Comparison of ENCODE assay signal across 1 cellular context in genomic region chr6:25715794-25716193, GRCh38.
TF ChIP-seq lines count a peak whose summit lies in the region.

No MANE protein-coding gene starts in this region.

TF ChIP-seq in HepG2, 621 proteins besides CTCF, POLR2A, EP300 and RAD21 (continues in another document):
- TF ChIP-seq NONO (IDR thresholded peaks at IDR 0.05), result no peak
- TF ChIP-seq NONO (CRISPR knock-in tag; conservative IDR thresholded peaks at IDR 0.05), result 0 out of 2 replicates have a peak, but pooled peaks have one; percentile 24
- TF ChIP-seq MXD1 (CRISPR knock-in tag; IDR thresholded peaks at IDR 0.05), result no peak
- TF ChIP-seq TFAP4 (IDR thresholded peaks at IDR 0.05; ENCODE audit: borderline replicate concordance, low read depth), result peak; percentile 61; the same call in 1 of the 2 replicates
- peak; percentile 27; the same call in 1 of the 2 replicates for TF ChIP-seq STAG1 (CRISPR knock-in tag; IDR thresholded peaks at IDR 0.05)
- no peak for TF ChIP-seq ZNF607 (CRISPR knock-in tag; IDR thresholded peaks at IDR 0.05; ENCODE audit: borderline replicate concordance)
- TF ChIP-seq HMGA1 (CRISPR knock-in tag; conservative IDR thresholded peaks at IDR 0.05), result no peak
- TF ChIP-seq AHDC1 (CRISPR knock-in tag; IDR thresholded peaks at IDR 0.05; ENCODE audit: borderline replicate concordance), result no peak
- TF ChIP-seq POGK (CRISPR knock-in tag; conservative IDR thresholded peaks at IDR 0.05), result no peak
- TF ChIP-seq ZNF644 (CRISPR knock-in tag; IDR thresholded peaks at IDR 0.05; ENCODE audit: low read depth), result 0 out of 2 replicates have a peak, but pooled peaks have one; percentile 45
- TF ChIP-seq NCOA2 (CRISPR knock-in tag; IDR thresholded peaks at IDR 0.05), result no peak
- TF ChIP-seq FOSL1 (CRISPR knock-in tag; IDR thresholded peaks at IDR 0.05; ENCODE audit: borderline replicate concordance), result no peak
- no peak for TF ChIP-seq ZSCAN21 (CRISPR knock-in tag; IDR thresholded peaks at IDR 0.05; ENCODE audit: borderline replicate concordance)
- TF ChIP-seq KAT7 (CRISPR knock-in tag; IDR thresholded peaks at IDR 0.05; ENCODE audit: borderline replicate concordance), result no peak
- TF ChIP-seq ZBTB21 (CRISPR knock-in tag; IDR thresholded peaks at IDR 0.05), result no peak
- no peak for TF ChIP-seq GPBP1L1 (CRISPR knock-in tag; IDR thresholded peaks at IDR 0.05)
- no peak for TF ChIP-seq GTF2F1 (IDR thresholded peaks at IDR 0.05; ENCODE audit: low read length)
- no peak for TF ChIP-seq ZNF460 (CRISPR knock-in tag; IDR thresholded peaks at IDR 0.05; ENCODE audit: borderline replicate concordance)
- TF ChIP-seq HCFC1 (IDR thresholded peaks at IDR 0.05; ENCODE audit: low read depth, low read length), result no peak
- no peak for TF ChIP-seq LBX2 (CRISPR knock-in tag; IDR thresholded peaks at IDR 0.05; ENCODE audit: borderline replicate concordance)
- TF ChIP-seq MED1 (CRISPR knock-in tag; IDR thresholded peaks at IDR 0.05), result 0 out of 2 replicates have a peak, but pooled peaks have one; percentile 20
- TF ChIP-seq ZSCAN30 (CRISPR knock-in tag; IDR thresholded peaks at IDR 0.05), result no peak
- TF ChIP-seq YEATS2 (CRISPR knock-in tag; IDR thresholded peaks at IDR 0.05; ENCODE audit: borderline replicate concordance), result no peak
- TF ChIP-seq ERF (CRISPR knock-in tag; IDR thresholded peaks at IDR 0.05), result 0 out of 2 replicates have a peak, but pooled peaks have one; percentile 15
- no peak for TF ChIP-seq NR2F1 (CRISPR knock-in tag; IDR thresholded peaks at IDR 0.05)
- TF ChIP-seq ZBTB33 (CRISPR knock-in tag; IDR thresholded peaks at IDR 0.05), result no peak
- no peak for TF ChIP-seq CBX2 (IDR thresholded peaks at IDR 0.05; ENCODE audit: low read depth, low read length)
- TF ChIP-seq CBX2 (CRISPR knock-in tag; IDR thresholded peaks at IDR 0.05; ENCODE audit: low read depth), result no peak
- no peak for TF ChIP-seq CCDC6 (CRISPR knock-in tag; IDR thresholded peaks at IDR 0.05)
- no peak for TF ChIP-seq ZNF496 (CRISPR knock-in tag; IDR thresholded peaks at IDR 0.05; ENCODE audit: insufficient replicate concordance)
- no peak for TF ChIP-seq SKI (IDR thresholded peaks at IDR 0.05; ENCODE audit: partially characterized antibody)
- TF ChIP-seq MIER3 (CRISPR knock-in tag; IDR thresholded peaks at IDR 0.05; ENCODE audit: borderline replicate concordance), result no peak
- TF ChIP-seq ZNF331 (CRISPR knock-in tag; IDR thresholded peaks at IDR 0.05), result 0 out of 2 replicates have a peak, but pooled peaks have one; percentile 13
- TF ChIP-seq ZNF547 (CRISPR knock-in tag; IDR thresholded peaks at IDR 0.05), result no peak
- no peak for TF ChIP-seq CREBL2 (CRISPR knock-in tag; IDR thresholded peaks at IDR 0.05; ENCODE audit: borderline replicate concordance)
- no peak for TF ChIP-seq ZHX1 (CRISPR knock-in tag; IDR thresholded peaks at IDR 0.05; ENCODE audit: low read depth)
- TF ChIP-seq MNT (IDR thresholded peaks at IDR 0.05), result no peak
- no peak for TF ChIP-seq ZNF34 (CRISPR knock-in tag; IDR thresholded peaks at IDR 0.05; ENCODE audit: borderline replicate concordance)
- no peak for TF ChIP-seq FOXP4 (CRISPR knock-in tag; IDR thresholded peaks at IDR 0.05)
